In the genomic region with DNA sequence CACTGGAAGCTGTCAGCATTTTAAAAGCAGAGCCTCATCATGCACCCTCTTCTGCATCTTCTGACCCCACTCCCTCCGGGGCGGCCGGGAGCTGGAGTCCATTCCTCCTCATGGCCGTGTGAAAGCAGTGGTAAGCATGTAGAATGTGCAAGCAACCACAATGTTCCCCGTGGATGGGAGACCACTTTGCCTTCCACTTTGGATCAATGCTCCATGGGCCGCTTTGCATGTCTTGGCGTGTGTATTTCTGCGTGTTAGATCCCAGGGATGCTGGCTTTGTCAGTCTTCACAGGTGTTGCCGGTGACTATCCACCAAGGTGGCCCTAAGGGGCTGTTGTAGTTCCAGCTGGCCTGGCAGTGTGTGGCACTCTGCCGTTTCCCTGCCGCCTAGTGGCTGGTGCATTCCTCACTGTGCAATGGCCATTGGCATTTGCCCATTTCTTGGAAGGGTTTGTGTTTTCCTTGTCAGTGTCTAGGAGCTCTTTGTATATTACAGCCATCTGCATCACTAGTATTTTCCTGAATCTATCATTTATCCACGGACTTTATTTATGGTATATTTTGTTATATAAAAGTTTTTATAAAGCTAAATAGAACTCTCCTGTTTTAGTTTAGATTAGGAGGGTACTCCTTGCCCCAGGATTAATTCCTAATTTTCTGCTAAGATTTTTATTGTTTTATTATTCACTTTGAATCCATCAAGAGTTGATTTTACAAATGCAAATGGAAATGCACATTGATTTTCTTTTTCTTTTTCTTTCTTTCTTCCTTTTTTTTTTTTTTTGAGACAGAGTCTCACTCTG, we compare ENCODE assay signal across 9 cellular contexts. TPM values are rescaled to one million over a fixed set of nuclear protein-coding genes. Genes with fewer than 3 reads are reported as not detected.
A peak's percentile ranks its signal among the peaks of the same experiment; 100 is the strongest.
DNase-seq lines count a peak whose midpoint lies in the region; ATAC-seq and TF ChIP-seq lines count a peak whose summit lies in the region.
"Had no signal": no experiment of that assay in that cellular context is flagged by ENCODE, and none has a peak within 500 bp of the region (broad histone marks: within the 10 kb centered on the region; RNA-seq: fewer than 3 reads in every experiment).

No MANE protein-coding gene starts in this region.

- intact Hi-C loops in testis (cut with DNase I; ENCODE audit: low total_unique reads), result no loop called here

- H3K27ac ChIP-seq in C4-2B (peak overlapping the region; percentile 94), testis (no peak overlapping the region)

- H3K4me3 ChIP-seq in testis, result no peak overlapping the region

- no peak for TF ChIP-seq POLR2A in testis (IDR thresholded peaks at IDR 0.05)

- peak; percentile 49 for DNase-seq in NCI-H1105 (lab: John Stamatoyannopoulos, UW)
- peak; percentile 82 to 84 for DNase-seq in T47D (ENCODE audit: low read depth in 1 of 2, low spot score in 1 of 2)
- DNase-seq in memory B cell (ENCODE audit: low spot score in 2 of 2), result no peak
- no peak for DNase-seq in SK-N-DZ (ENCODE audit: low spot score)
- DNase-seq in testis, result no peak

- in situ Hi-C loops in T47D (cut with HindIII; ENCODE audit: low pct_unique_long_range_greater_than_20kb, low sequenced_read_pairs), result no loop called here

- no peaks in the 10 kb centered on the region for H3K36me3 ChIP-seq in testis (ENCODE audit: low read depth, missing control alignments)

- 86 to 89% methylated on average over 12 of the region's 12 CpGs for WGBS in testis, 2 donors

- H3K27me3 Mint-ChIP-seq in memory B cell, result no peaks in the 10 kb centered on the region
- H3K27me3 Mint-ChIP-seq: activated naive CD4-positive, alpha-beta T cell treated with anti-CD3 and anti-CD28 coated beads, Interleukin-2, amount 50 U/mL, for 24 hours had no signal

- H3K36me3 Mint-ChIP-seq in memory B cell, result no peaks in the 10 kb centered on the region
- H3K36me3 Mint-ChIP-seq: activated naive CD4-positive, alpha-beta T cell treated with anti-CD3 and anti-CD28 coated beads, Interleukin-2, amount 50 U/mL, for 24 hours had no signal

- no peaks in the 10 kb centered on the region for H3K9me3 Mint-ChIP-seq in memory B cell
- H3K9me3 Mint-ChIP-seq: activated naive CD4-positive, alpha-beta T cell treated with anti-CD3 and anti-CD28 coated beads, Interleukin-2, amount 50 U/mL, for 24 hours had no signal

- TF ChIP-seq CTCF in C4-2B (conservative IDR thresholded peaks at IDR 0.05) (peak; percentile 95), testis (IDR thresholded peaks at IDR 0.05) (peak in 1 of 3 experiments; percentile 26)

- H3K4me3 Mint-ChIP-seq in memory B cell, result peak overlapping the region; percentile 72
- H3K4me3 Mint-ChIP-seq: activated naive CD4-positive, alpha-beta T cell treated with anti-CD3 and anti-CD28 coated beads, Interleukin-2, amount 50 U/mL, for 24 hours had no signal

- ATAC-seq in memory B cell (ENCODE audit: low read depth) (no peak), HG03565 (IDR thresholded peaks at IDR 0.05; ENCODE audit: unreplicated experiment) (no peak), HG02885 (IDR thresholded peaks at IDR 0.05; ENCODE audit: poor library complexity, unreplicated experiment) (no peak)

- peak overlapping the region; percentile 40 for H3K27ac Mint-ChIP-seq in memory B cell
- H3K27ac Mint-ChIP-seq: activated naive CD4-positive, alpha-beta T cell treated with anti-CD3 and anti-CD28 coated beads, Interleukin-2, amount 50 U/mL, for 24 hours had no signal

- peaks cover 34% of the 10 kb centered on the region for H3K4me1 Mint-ChIP-seq in memory B cell

- H3K27me3 ChIP-seq in testis, result no peaks in the 10 kb centered on the region

- H3K4me1 ChIP-seq in testis, result no peaks in the 10 kb centered on the region

- no peaks in the 10 kb centered on the region for H3K9me3 ChIP-seq in testis

RNA-seq across cellular contexts. Expression of gene ALDH3A1, which starts 5.8 kb away (rescaled TPM):
- not detected in 2 replicates for polyA plus RNA-seq in SK-N-DZ (2014; cell fraction: cytosol; rRNA removed)
- polyA plus RNA-seq in SK-N-DZ (2014; cell fraction: nucleus; rRNA removed), result 0.61 TPM in 1 of 2 replicates, not detected in the other
- total RNA-seq in testis, result 1 to 10 TPM; 3.2 to 5.6 TPM
- 4.2 TPM for polyA plus RNA-seq in testis (ENCODE audit: insufficient read depth, low read depth, low replicate concordance)

RNA-seq across cellular contexts. Expression of gene SLC47A2, which starts 37.5 kb away (rescaled TPM):
- polyA plus RNA-seq in SK-N-DZ (2014; cell fraction: cytosol; rRNA removed), result not detected in 2 replicates
- polyA plus RNA-seq in SK-N-DZ (2014; cell fraction: nucleus; rRNA removed), result not detected in 2 replicates
- under 1 TPM; 0.16 to 0.50 TPM for total RNA-seq in testis
- 1.1 TPM for polyA plus RNA-seq in testis (ENCODE audit: insufficient read depth, low read depth, low replicate concordance)

Comparison
In these comparisons a context has a peak if more than half of its experiments do, and no peak if none do; other contexts are left out.
1. DNase-seq: peak in NCI-H1105 (single experiment) and T47D (2 of 2); none in memory B cell (0 of 2), SK-N-DZ (single experiment) and testis (single experiment).